10 cellular contexts compared by ENCODE assay signal in the genomic region with DNA sequence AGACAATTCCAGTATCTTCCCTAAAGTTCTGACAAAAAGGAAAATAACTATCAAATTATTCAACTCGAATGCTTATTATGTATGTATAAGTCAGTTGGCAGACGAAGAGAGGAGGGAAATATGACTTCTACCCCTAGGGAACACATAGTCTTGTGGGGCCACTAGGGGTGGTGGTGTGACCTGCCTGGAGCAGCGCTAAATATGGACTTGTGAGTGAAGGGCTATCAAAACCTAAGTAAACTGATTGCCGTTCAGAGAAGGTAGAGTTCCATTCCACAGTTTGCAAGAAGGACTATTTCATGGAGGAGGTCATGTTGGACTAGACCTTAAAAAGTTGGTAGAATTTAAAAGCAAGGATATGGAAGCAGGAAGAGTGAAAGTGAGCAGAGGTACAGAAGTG. TPM values are rescaled to one million over a fixed set of nuclear protein-coding genes. Genes with fewer than 3 reads are reported as not detected.
"Had no signal": no experiment of that assay in that cellular context is flagged by ENCODE, and none has a peak within 500 bp of the region (broad histone marks: within the 10 kb centered on the region; RNA-seq: fewer than 3 reads in every experiment).

No MANE protein-coding gene starts in this region.

RNA-seq across cellular contexts. Expression of a gene that starts 31.1 kb away (rescaled TPM):
- total RNA-seq: LHCN-M2; MCF 10A; NCI-H460; OCI-LY7; PC-9; Right ventricle myocardium inferior; SJCRH30; T-cell; T-helper 1 cell treated with Interleukin-12 subunit alpha and Interleukin-12 subunit beta and Interleukin-4 antibody, amounts not matched to agents 30 ng/mL and 1 ng/mL, for 36 hours had no signal

RNA-seq across cellular contexts. Expression of a gene that starts 32.8 kb away (rescaled TPM):
- total RNA-seq: NCI-H460; OCI-LY7; Right ventricle myocardium inferior; SJCRH30; T-cell; T-helper 1 cell treated with Interleukin-12 subunit alpha and Interleukin-12 subunit beta and Interleukin-4 antibody, amounts not matched to agents 30 ng/mL and 1 ng/mL, for 36 hours had no signal

RNA-seq across cellular contexts. Expression of a gene that starts 51.9 kb away (rescaled TPM):
- total RNA-seq: MCF 10A; NCI-H460; OCI-LY7; Right ventricle myocardium inferior; SJCRH30; SK-MEL-5; T-cell; T-helper 1 cell treated with Interleukin-12 subunit alpha and Interleukin-12 subunit beta and Interleukin-4 antibody, amounts not matched to agents 30 ng/mL and 1 ng/mL, for 36 hours had no signal
